In genomic region chr15:67080900-67081431, GRCh38 we compare ENCODE assay signal across 1 cellular context.
TF ChIP-seq lines count a peak whose summit lies in the region.

No MANE protein-coding gene starts in this region.

TF ChIP-seq in K562, 482 proteins besides CTCF, POLR2A, EP300 and RAD21 (continued from another document and continues in another):
- TF ChIP-seq ZNF318 (IDR thresholded peaks at IDR 0.05; ENCODE audit: borderline replicate concordance in 1 of 2, low read depth in 1 of 2) (peak in 1 of 2 experiments; percentile 45; a peak in 1 of 4 replicates), ZNF184 (CRISPR knock-in tag; IDR thresholded peaks at IDR 0.05) (no peak), HNRNPL (IDR thresholded peaks at IDR 0.05; ENCODE audit: low read depth, low read length) (no peak), ZNF589 (CRISPR knock-in tag; IDR thresholded peaks at IDR 0.05; ENCODE audit: low read depth) (peak; percentile 80), ZNF253 (CRISPR knock-in tag; conservative IDR thresholded peaks at IDR 0.05) (no peak), SMAD3 (CRISPR knock-in tag; conservative IDR thresholded peaks at IDR 0.05) (no peak), MEF2D (tag; conservative IDR thresholded peaks at IDR 0.05; ENCODE audit: low read depth) (peak; percentile 96), ZNF217 (CRISPR knock-in tag; IDR thresholded peaks at IDR 0.05) (no peak), SMARCA4 (IDR thresholded peaks at IDR 0.05) (peak; percentile 37; the same call in 1 of the 2 replicates), E2F3 (CRISPR knock-in tag; IDR thresholded peaks at IDR 0.05) (no peak), RREB1 (CRISPR knock-in tag; IDR thresholded peaks at IDR 0.05) (no peak), ZNF3 (CRISPR knock-in tag; IDR thresholded peaks at IDR 0.05) (no peak), HIVEP1 (CRISPR knock-in tag; IDR thresholded peaks at IDR 0.05) (no peak), NR4A1 (CRISPR knock-in tag; IDR thresholded peaks at IDR 0.05) (no peak), NR4A1 (tag; IDR thresholded peaks at IDR 0.05) (peak; percentile 65), CBX5 (IDR thresholded peaks at IDR 0.05; ENCODE audit: borderline replicate concordance, low read depth) (0 out of 2 replicates have a peak, but pooled peaks have one; percentile 26), KLF1 (tag; IDR thresholded peaks at IDR 0.05) (no peak), ZNF280B (CRISPR knock-in tag; IDR thresholded peaks at IDR 0.05) (no peak), PRDM10 (IDR thresholded peaks at IDR 0.05; ENCODE audit: partially characterized antibody) (no peak), SMARCB1 (IDR thresholded peaks at IDR 0.05; ENCODE audit: insufficient read length, low read depth) (no peak)
